Comparison of ENCODE assay signal across 8 cellular contexts in genomic region chr15:72599855-72600464, GRCh38. TPM values are rescaled to one million over a fixed set of nuclear protein-coding genes. Genes with fewer than 3 reads are reported as not detected.
DNase-seq lines count a peak whose midpoint lies in the region; ATAC-seq and TF ChIP-seq lines count a peak whose summit lies in the region.

No MANE protein-coding gene starts in this region.

- no peaks in the 10 kb centered on the region for H3K27me3 ChIP-seq in MM.1S (replicated peaks; ENCODE audit: insufficient read depth, low read length)
- H3K27me3 ChIP-seq in heart right ventricle, result no peaks in the 10 kb centered on the region
- no peaks in the 10 kb centered on the region for H3K27me3 ChIP-seq in neuronal stem cell (ENCODE audit: control insufficient read depth in 3 of 3, insufficient read depth in 3 of 3, low read depth in 1 of 3, low read length in 3 of 3)

- ATAC-seq in heart right ventricle (no peak), HG02610 (IDR thresholded peaks at IDR 0.05; ENCODE audit: unreplicated experiment) (no peak)

- H3K14ac ChIP-seq in neuronal stem cell (ENCODE audit: low read length), result no peak overlapping the region

- no peaks in the 10 kb centered on the region for H3K9me2 ChIP-seq in MM.1S (replicated peaks; ENCODE audit: insufficient read depth, low read length)

- H3K36me3 ChIP-seq in MM.1S (replicated peaks; ENCODE audit: insufficient read depth, low read length), result no peaks in the 10 kb centered on the region
- H3K36me3 ChIP-seq in heart right ventricle, result no peaks in the 10 kb centered on the region
- H3K36me3 ChIP-seq in neuronal stem cell (replicated peaks in 1 of 2; ENCODE audit: control insufficient read depth in 2 of 2, insufficient read depth in 2 of 2, low read length in 2 of 2), result no peaks in the 10 kb centered on the region

- WGBS in heart right ventricle, 2 donors, result 17 to 18% methylated on average over 2 of the region's 2 CpGs
- WGBS in neuronal stem cell (ENCODE audit: extremely low coverage in 2 of 2, insufficient read length in 2 of 2, insufficient replicate concordance in 1 of 2), 2 donors, result no CpG with 5 or more reads among the region's 2 CpGs

- no peak overlapping the region for H4K8ac ChIP-seq in neuronal stem cell (ENCODE audit: low read depth, low read length)

- H2AFZ ChIP-seq in MM.1S (ENCODE audit: low read length), result no peak overlapping the region
- no peak overlapping the region for H2AFZ ChIP-seq in neuronal stem cell (ENCODE audit: low read length)

- H3K4me2 ChIP-seq in MM.1S (ENCODE audit: low read depth, low read length) (no peak overlapping the region), neuronal stem cell (ENCODE audit: insufficient read depth, low read length, poor library complexity, severe bottlenecking) (no peak overlapping the region)

- no peak overlapping the region for H3K18ac ChIP-seq in neuronal stem cell (ENCODE audit: low read length)

- DNase-seq in A172 (ENCODE audit: low spot score), result peak; percentile 48
- peak; percentile 58 for DNase-seq in D341Med (ENCODE audit: low spot score)
- peak; percentile 59 for DNase-seq in MM.1S
- DNase-seq in activated CD4-positive, alpha-beta T cell treated with anti-CD3 and anti-CD28 coated beads for 48 hours, result peak; percentile 27
- DNase-seq in heart right ventricle, result peak in 1 of 2 donors; percentile 32
- peak; percentile 32 for DNase-seq in smooth muscle cell of the brain vasculature (ENCODE audit: low read depth, low spot score)
- no peak for DNase-seq in neuronal stem cell (ENCODE audit: low spot score)

- H3K79me1 ChIP-seq in neuronal stem cell (ENCODE audit: low read depth, low read length), result no peaks in the 10 kb centered on the region

- no peaks in the 10 kb centered on the region for H4K20me1 ChIP-seq in MM.1S (ENCODE audit: insufficient read depth, low read length)

- no peaks in the 10 kb centered on the region for H3K79me2 ChIP-seq in MM.1S (ENCODE audit: low read length)

- H3K27ac ChIP-seq in MM.1S (ENCODE audit: low read length) (no peak overlapping the region), heart right ventricle (no peak overlapping the region), neuronal stem cell (replicated peaks; ENCODE audit: low read length) (no peak overlapping the region)

- peak; percentile 76 for TF ChIP-seq CTCF in MM.1S (IDR thresholded peaks at IDR 0.05; ENCODE audit: low read length)
- TF ChIP-seq CTCF in heart right ventricle (IDR thresholded peaks at IDR 0.05), result peak; percentile 43 to 75 (median 67)

- no peak overlapping the region for H3K4ac ChIP-seq in neuronal stem cell (ENCODE audit: low read length)

- no peak overlapping the region for H2BK120ac ChIP-seq in neuronal stem cell (ENCODE audit: low read depth, low read length)

- no peaks in the 10 kb centered on the region for H3K9me3 ChIP-seq in MM.1S (replicated peaks; ENCODE audit: insufficient read depth, low read length)
- no peaks in the 10 kb centered on the region for H3K9me3 ChIP-seq in heart right ventricle
- no peaks in the 10 kb centered on the region for H3K9me3 ChIP-seq in neuronal stem cell (replicated peaks in 1 of 2; ENCODE audit: control insufficient read depth in 2 of 2, insufficient read depth in 1 of 2, low read depth in 1 of 2, low read length in 2 of 2)

- no peaks in the 10 kb centered on the region for H3K4me1 ChIP-seq in MM.1S (ENCODE audit: low read length)
- H3K4me1 ChIP-seq in heart right ventricle, result no peaks in the 10 kb centered on the region
- H3K4me1 ChIP-seq in neuronal stem cell (ENCODE audit: control insufficient read depth in 2 of 2, insufficient read depth in 1 of 2, low read depth in 1 of 2, low read length in 2 of 2), result peaks cover 0 to 5% of the 10 kb centered on the region in 2 donors

- no peak overlapping the region for H3K4me3 ChIP-seq in MM.1S (ENCODE audit: low read length)
- H3K4me3 ChIP-seq in heart right ventricle, result no peak overlapping the region
- H3K4me3 ChIP-seq in neuronal stem cell (ENCODE audit: low read length in 2 of 2), result no peak overlapping the region

- H3F3A ChIP-seq in MM.1S (ENCODE audit: insufficient read depth, low read length), result no peaks in the 10 kb centered on the region

- no peak overlapping the region for H3K23ac ChIP-seq in neuronal stem cell (ENCODE audit: low read depth, low read length, poor library complexity)

- H2BK12ac ChIP-seq in neuronal stem cell (ENCODE audit: low read length), result no peak overlapping the region

- no peak overlapping the region for H4K91ac ChIP-seq in neuronal stem cell (ENCODE audit: low read depth, low read length, poor library complexity)

- intact Hi-C loops in heart right ventricle (cut with DNase I), result loop anchor here in 7 of 10 donors (5.0 to 10.0 kb wide), 5 partner anchors 75 to 1375 kb away; partner anchors contain the start of genes BBS4 (in 1 of the 7) and HIGD2B (in 1 of the 7)

- no peak overlapping the region for H2AK5ac ChIP-seq in neuronal stem cell (ENCODE audit: low read depth, low read length)

- no peak overlapping the region for H2BK5ac ChIP-seq in neuronal stem cell (ENCODE audit: low read length)

- no peak overlapping the region for H2BK15ac ChIP-seq in neuronal stem cell (ENCODE audit: low read length)

- H3K9ac ChIP-seq in MM.1S (ENCODE audit: low read length) (no peak overlapping the region), neuronal stem cell (ENCODE audit: low read depth, low read length, poor library complexity) (no peak overlapping the region)

RNA-seq across cellular contexts. Expression of gene GOLGA6B, which starts 54.5 kb away (rescaled TPM):
- total RNA-seq in A172 (2014; rRNA removed; shearing (Covaris generic)), result not detected in 2 replicates
- total RNA-seq in heart right ventricle, result not detected
- polyA plus RNA-seq in heart right ventricle, result not detected
- polyA plus RNA-seq in neuronal stem cell (2013, experiment 1 of 2), result 0.08 TPM
- 0.06 TPM for polyA plus RNA-seq in neuronal stem cell (2013, experiment 2 of 2)
